Comparison of ENCODE assay signal across 24 cellular contexts in the genomic region with DNA sequence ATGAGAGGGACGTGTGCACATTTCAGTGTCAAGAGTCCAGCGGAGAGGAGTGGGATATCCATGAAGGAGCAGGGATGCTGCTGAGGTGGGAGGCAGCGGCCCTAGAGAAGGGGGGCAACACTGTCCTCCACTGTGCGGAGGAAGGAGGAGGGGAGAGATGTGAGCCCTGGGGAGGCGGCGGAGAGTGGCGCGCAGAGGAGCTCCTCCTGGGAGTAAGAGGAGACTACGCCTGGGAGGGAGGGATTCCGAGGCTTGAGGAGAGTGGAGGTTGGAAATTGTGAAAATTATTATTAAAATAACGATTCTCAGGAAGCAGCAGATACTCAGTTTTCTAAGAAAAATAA.
"Had no signal": no experiment of that assay in that cellular context is flagged by ENCODE, and none has a peak within 500 bp of the region (broad histone marks: within the 10 kb centered on the region; RNA-seq: fewer than 3 reads in every experiment).

No MANE protein-coding gene starts in this region.

- H3K27ac ChIP-seq: cardiac muscle cell, epithelial cell of prostate, gastroesophageal sphincter, thoracic aorta had no signal

- H3K4me1 ChIP-seq: body of pancreas, upper lobe of right lung had no signal

- DNase-seq: activated CD4-positive, alpha-beta T cell treated with anti-CD3 and anti-CD28 coated beads for 48 hours; activated CD4-positive, CD25-positive, alpha-beta regulatory T cell; activated CD8-positive, alpha-beta memory T cell treated with anti-CD3 and anti-CD28 coated beads for 24 hours; activated CD8-positive, alpha-beta memory T cell treated with anti-CD3 and anti-CD28 coated beads, Interleukin-2, amount 50 U/mL, for 4 hours; activated naive CD4-positive, alpha-beta T cell treated with Interleukin-2 at 50 U/mL for 16 hours; activated T-cell treated with anti-CD3 and anti-CD28 coated beads, Interleukin-2, amount 50 U/mL, for 4 hours; anterior cingulate cortex; body of pancreas; cortex of kidney; head of caudate nucleus; kidney; lower lobe of right lung; naive thymus-derived CD4-positive, alpha-beta T cell; retina; stimulated activated CD4-positive, alpha-beta T cell treated with anti-CD3 and anti-CD28 coated beads, Interleukin-4, amount 100 ng/mL, for 1 hour; stimulated activated naive CD4-positive, alpha-beta T cell; T-cell; upper lobe of right lung had no signal

- H3K9me3 Mint-ChIP-seq: activated T-cell treated with anti-CD3 and anti-CD28 coated beads, Interleukin-2, amount 50 U/mL, for 4 hours had no signal

- H3K4me3 ChIP-seq: body of pancreas, cardiac muscle cell, gastroesophageal sphincter, lower lobe of right lung, thoracic aorta, upper lobe of right lung had no signal

- H3K27ac Mint-ChIP-seq: progenitor cell of endocrine pancreas had no signal

- H3K4me3 Mint-ChIP-seq: activated T-cell treated with anti-CD3 and anti-CD28 coated beads, Interleukin-2, amount 50 U/mL, for 4 hours had no signal

- ATAC-seq: activated T-cell treated with anti-CD3 and anti-CD28 coated beads, Interleukin-2, amount 50 U/mL, for 4 hours; body of pancreas; gastroesophageal sphincter; left lobe of liver had no signal

- H3K9me3 ChIP-seq: body of pancreas, gastroesophageal sphincter, lower lobe of right lung, thoracic aorta, upper lobe of right lung had no signal

- H3K27me3 Mint-ChIP-seq: T-cell had no signal

- H3K36me3 Mint-ChIP-seq: T-cell had no signal

- H3K36me3 ChIP-seq: cardiac muscle cell, gastroesophageal sphincter, lower lobe of right lung, thoracic aorta, upper lobe of right lung had no signal

- H3K27me3 ChIP-seq: body of pancreas, cardiac muscle cell, gastroesophageal sphincter, upper lobe of right lung had no signal
